Comparison of ENCODE assay signal across 17 cellular contexts in genomic region chr17:67557921-67558320, GRCh38.
A peak's percentile ranks its signal among the peaks of the same experiment; 100 is the strongest.
DNase-seq lines count a peak whose midpoint lies in the region; ATAC-seq and TF ChIP-seq lines count a peak whose summit lies in the region.
"Had no signal": no experiment of that assay in that cellular context is flagged by ENCODE, and none has a peak within 500 bp of the region (broad histone marks: within the 10 kb centered on the region; RNA-seq: fewer than 3 reads in every experiment).

No MANE protein-coding gene starts in this region.

- no peak for TF ChIP-seq POLR2A in upper lobe of left lung (IDR thresholded peaks at IDR 0.05)

- peaks cover 0 to 5% (median 0%) of the 10 kb centered on the region in 4 donors for H3K9me3 ChIP-seq in upper lobe of left lung
- H3K9me3 ChIP-seq: vagina had no signal

- no peaks in the 10 kb centered on the region for H3K27me3 Mint-ChIP-seq in activated naive CD8-positive, alpha-beta T cell
- no peaks in the 10 kb centered on the region for H3K27me3 Mint-ChIP-seq in activated naive CD8-positive, alpha-beta T cell treated with anti-CD3 and anti-CD28 coated beads, Interleukin-2, amount 50 U/mL, for 24 hours
- H3K27me3 Mint-ChIP-seq: activated naive CD4-positive, alpha-beta T cell treated with anti-CD3 and anti-CD28 coated beads, Interleukin-2, amount 10 ng/mL, durations not matched to agents 7 days and 5 days had no signal

- peaks cover 31% of the 10 kb centered on the region for H3K36me3 Mint-ChIP-seq in activated naive CD8-positive, alpha-beta T cell
- peaks cover 33% of the 10 kb centered on the region for H3K36me3 Mint-ChIP-seq in activated naive CD8-positive, alpha-beta T cell treated with anti-CD3 and anti-CD28 coated beads, Interleukin-2, amount 50 U/mL, for 24 hours (ENCODE audit: low read depth)

- no peak for TF ChIP-seq CTCF in fibroblast of the aortic adventitia (IDR thresholded peaks at IDR 0.05; ENCODE audit: insufficient read depth, low read length)
- TF ChIP-seq CTCF in upper lobe of left lung (IDR thresholded peaks at IDR 0.05), result no peak

- H3K27ac ChIP-seq in temporal lobe (ENCODE audit: low read depth, low read length), result peak overlapping the region; percentile 59
- H3K27ac ChIP-seq in upper lobe of left lung, result no peak overlapping the region
- H3K27ac ChIP-seq: vagina had no signal

- H3K4me1 ChIP-seq in upper lobe of left lung, result no peaks in the 10 kb centered on the region
- H3K4me1 ChIP-seq: vagina had no signal

- WGBS in upper lobe of left lung, 2 donors, result 92 to 93% methylated on average over 5 of the region's 5 CpGs

- no peak for DNase-seq in activated naive CD8-positive, alpha-beta T cell treated with anti-CD3 and anti-CD28 coated beads, Interleukin-2, amount 50 U/mL, for 24 hours
- DNase-seq in amniotic stem cell (lab: John Stamatoyannopoulos, UW) (peak; percentile 10), fibroblast of the aortic adventitia (ENCODE audit: low read depth) (peak; percentile 49), NCI-H526 treated with DMSO at 0.1 percent for 48 hours (lab: John Stamatoyannopoulos, UW) (no peak), upper lobe of left lung (no peak)
- DNase-seq: activated naive CD4-positive, alpha-beta T cell treated with anti-CD3 and anti-CD28 coated beads, Interleukin-2, amount 10 ng/mL, durations not matched to agents 7 days and 5 days; cerebellar nuclear complex; glutamatergic neuron; H7; mammary epithelial cell; NCI-H187 treated with DMSO at 0.1 percent for 48 hours; NCI-H510A had no signal

- no peak overlapping the region for H3K4me3 Mint-ChIP-seq in activated naive CD8-positive, alpha-beta T cell
- H3K4me3 Mint-ChIP-seq in activated naive CD8-positive, alpha-beta T cell treated with anti-CD3 and anti-CD28 coated beads, Interleukin-2, amount 50 U/mL, for 24 hours, result no peak overlapping the region
- H3K4me3 Mint-ChIP-seq: activated naive CD4-positive, alpha-beta T cell treated with anti-CD3 and anti-CD28 coated beads, Interleukin-2, amount 10 ng/mL, durations not matched to agents 7 days and 5 days; neural crest cell had no signal

- H3K27me3 ChIP-seq in upper lobe of left lung, result no peaks in the 10 kb centered on the region
- H3K27me3 ChIP-seq: vagina had no signal

- TF ChIP-seq EP300 in upper lobe of left lung (IDR thresholded peaks at IDR 0.05), result no peak

- H3K36me3 ChIP-seq in upper lobe of left lung, result no peaks in the 10 kb centered on the region
- H3K36me3 ChIP-seq: vagina had no signal

- peak overlapping the region; percentile 88 for H3K27ac Mint-ChIP-seq in activated naive CD8-positive, alpha-beta T cell
- no peak overlapping the region for H3K27ac Mint-ChIP-seq in activated naive CD8-positive, alpha-beta T cell treated with anti-CD3 and anti-CD28 coated beads, Interleukin-2, amount 50 U/mL, for 24 hours
- H3K27ac Mint-ChIP-seq: activated naive CD4-positive, alpha-beta T cell treated with anti-CD3 and anti-CD28 coated beads, Interleukin-2, amount 10 ng/mL, durations not matched to agents 7 days and 5 days had no signal

- H3K4me1 Mint-ChIP-seq in activated naive CD8-positive, alpha-beta T cell (ENCODE audit: low read depth), result peaks cover 4% of the 10 kb centered on the region
- no peaks in the 10 kb centered on the region for H3K4me1 Mint-ChIP-seq in activated naive CD8-positive, alpha-beta T cell treated with anti-CD3 and anti-CD28 coated beads, Interleukin-2, amount 50 U/mL, for 24 hours
- H3K4me1 Mint-ChIP-seq: activated naive CD4-positive, alpha-beta T cell treated with anti-CD3 and anti-CD28 coated beads, Interleukin-2, amount 10 ng/mL, durations not matched to agents 7 days and 5 days had no signal

- no peak for ATAC-seq in activated naive CD8-positive, alpha-beta T cell treated with anti-CD3 and anti-CD28 coated beads, Interleukin-2, amount 50 U/mL, for 24 hours
- ATAC-seq in GM21515 (IDR thresholded peaks at IDR 0.05; ENCODE audit: unreplicated experiment) (no peak), upper lobe of left lung (ENCODE audit: low FRiP score in 2 of 2) (no peak)

- no peaks in the 10 kb centered on the region for H3K9me3 Mint-ChIP-seq in activated naive CD8-positive, alpha-beta T cell (ENCODE audit: low read depth)
- no peaks in the 10 kb centered on the region for H3K9me3 Mint-ChIP-seq in activated naive CD8-positive, alpha-beta T cell treated with anti-CD3 and anti-CD28 coated beads, Interleukin-2, amount 50 U/mL, for 24 hours

- H3K4me3 ChIP-seq in fibroblast of the aortic adventitia (ENCODE audit: low read depth, low read length) (no peak overlapping the region), upper lobe of left lung (no peak overlapping the region)
- H3K4me3 ChIP-seq: vagina had no signal

Comparison
In these comparisons a context has a peak if more than half of its experiments do, and no peak if none do; other contexts are left out.
1. DNase-seq: peak in amniotic stem cell (single experiment) and fibroblast of the aortic adventitia (single experiment); none in activated naive CD8-positive, alpha-beta T cell treated with anti-CD3 and anti-CD28 coated beads, Interleukin-2, amount 50 U/mL, for 24 hours (single experiment), NCI-H526 treated with DMSO at 0.1 percent for 48 hours (single experiment) and upper lobe of left lung (0 of 2).